In the genomic region with DNA sequence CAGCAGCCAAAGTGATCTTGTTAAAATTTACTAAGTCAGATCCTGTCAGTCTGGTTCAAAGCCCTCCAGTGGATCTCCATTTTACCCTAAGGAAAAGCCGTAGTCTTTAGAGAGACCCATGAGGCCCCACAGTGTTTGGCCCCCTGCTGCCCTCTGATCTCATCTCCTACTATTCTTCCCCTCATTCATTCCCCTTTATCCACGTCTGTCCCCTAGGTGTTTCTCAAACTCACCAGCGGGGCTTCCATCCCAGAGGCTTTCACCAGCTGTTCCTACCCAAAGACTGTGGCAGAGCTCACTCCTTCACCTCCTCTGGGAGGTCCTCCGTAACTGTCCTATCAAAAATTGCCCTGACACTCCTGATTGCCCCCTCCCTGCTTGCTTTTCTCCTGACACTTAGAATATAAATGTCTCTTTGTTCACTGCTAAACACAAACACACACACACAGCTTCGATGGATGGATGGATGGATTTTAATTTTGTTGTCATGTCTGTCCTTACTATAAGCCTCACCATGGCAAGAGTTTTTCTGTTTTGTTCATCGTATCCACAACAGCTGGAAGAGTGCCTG, we compare ENCODE assay signal across 22 cellular contexts. TPM values are rescaled to one million over a fixed set of nuclear protein-coding genes. Genes with fewer than 3 reads are reported as not detected.
A peak's percentile ranks its signal among the peaks of the same experiment; 100 is the strongest.
DNase-seq lines count a peak whose midpoint lies in the region; ATAC-seq and TF ChIP-seq lines count a peak whose summit lies in the region.
"Had no signal": no experiment of that assay in that cellular context is flagged by ENCODE, and none has a peak within 500 bp of the region (broad histone marks: within the 10 kb centered on the region; RNA-seq: fewer than 3 reads in every experiment).

No MANE protein-coding gene starts in this region.

- no peaks in the 10 kb centered on the region for H3K27me3 Mint-ChIP-seq in chondrocyte (ENCODE audit: low read depth)
- H3K27me3 Mint-ChIP-seq in activated T-helper 1 cell treated with anti-CD3 and anti-CD28 coated beads, Interleukin-12 subunit alpha, Interleukin-12 subunit beta, Interleukin-2, Interleukin-4 antibody, amounts not matched to agents 30 ng/mL and 10 ng/mL and 1 ng/mL, durations not matched to agents 14 hours and 24 hours and 36 hours (ENCODE audit: insufficient read depth): peaks cover 2% of the 10 kb centered on the region
- H3K27me3 Mint-ChIP-seq: activated CD4-positive, alpha-beta memory T cell treated with anti-CD3 and anti-CD28 coated beads, Interleukin-2, amount 10 ng/mL, durations not matched to agents 7 days and 5 days; activated T-cell treated with anti-CD3 and anti-CD28 coated beads, Interleukin-2, amount 50 U/mL, for 24 hours; CD8-positive, alpha-beta memory T cell; T-cell had no signal

- H3K4me1 ChIP-seq in gastrocnemius medialis: peaks cover 46 to 59% of the 10 kb centered on the region in 2 donors

- H3K4me1 Mint-ChIP-seq in chondrocyte (ENCODE audit: low read depth): peaks cover 62% of the 10 kb centered on the region
- peaks cover 8% of the 10 kb centered on the region for H3K4me1 Mint-ChIP-seq in activated T-helper 1 cell treated with anti-CD3 and anti-CD28 coated beads, Interleukin-12 subunit alpha, Interleukin-12 subunit beta, Interleukin-2, Interleukin-4 antibody, amounts not matched to agents 30 ng/mL and 10 ng/mL and 1 ng/mL, durations not matched to agents 14 hours and 24 hours and 36 hours (ENCODE audit: low read depth)

- in situ Hi-C loops in SK-MEL-5 (cut with HindIII; ENCODE audit: low pct_unique_long_range_greater_than_20kb, low sequenced_read_pairs) (no loop called here), gastrocnemius medialis (cut with MboI; ENCODE audit: low sequenced_read_pairs in 4 of 4) (no loop called here)

- DNase-seq in SK-MEL-5 (ENCODE audit: low read depth, low spot score): peak; percentile 52
- no peak for DNase-seq in chondrocyte (ENCODE audit: low spot score)
- DNase-seq in medulla oblongata (ENCODE audit: extremely low spot score): peak; percentile 57
- no peak for DNase-seq in gastrocnemius medialis
- no peak for DNase-seq in GM19240 (ENCODE audit: insufficient read length, low spot score)
- no peak for DNase-seq in activated T-helper 1 cell treated with anti-CD3 and anti-CD28 coated beads, Interleukin-12 subunit alpha, Interleukin-12 subunit beta, Interleukin-2, Interleukin-4 antibody, amounts not matched to agents 30 ng/mL and 10 ng/mL and 1 ng/mL, durations not matched to agents 14 hours and 24 hours and 36 hours (ENCODE audit: low spot score)
- DNase-seq: activated CD4-positive, alpha-beta memory T cell treated with anti-CD3 and anti-CD28 coated beads, Interleukin-2, amount 10 ng/mL, durations not matched to agents 7 days and 5 days; activated naive CD4-positive, alpha-beta T cell treated with anti-CD3 and anti-CD28 coated beads for 36 hours; activated T-cell treated with anti-CD3 and anti-CD28 coated beads, Interleukin-2, amount 50 U/mL, for 24 hours; CD8-positive, alpha-beta memory T cell; DND-41; foreskin fibroblast; left cardiac atrium; mucosa of descending colon; NCI-H1105 treated with DMSO at 0.1 percent for 48 hours; NCI-H2107; NCI-H510A; stimulated activated naive CD8-positive, alpha-beta T cell treated with anti-CD3 and anti-CD28 coated beads, Interleukin-15, Interleukin-2, amounts not matched to agents 100 U/mL and 50 U/mL, for 24 hours; T-cell had no signal

- TF ChIP-seq CTCF in chondrocyte (IDR thresholded peaks at IDR 0.05): no peak
- no peak for TF ChIP-seq CTCF in gastrocnemius medialis (IDR thresholded peaks at IDR 0.05 in 4 of 5, conservative IDR thresholded peaks at IDR 0.05 in 1 of 5)

- H3K36me3 ChIP-seq in gastrocnemius medialis: no peaks in the 10 kb centered on the region

- H3K27ac ChIP-seq in gastrocnemius medialis: peak overlapping the region; percentile 53 to 67 (median 60)
- H3K27ac ChIP-seq: coronary artery had no signal

- intact Hi-C loops in gastrocnemius medialis (cut with DNase I; ENCODE audit: low total_unique reads): no loop called here
- intact Hi-C loops in activated T-helper 1 cell treated with anti-CD3 and anti-CD28 coated beads, Interleukin-12 subunit alpha, Interleukin-12 subunit beta, Interleukin-2, Interleukin-4 antibody, amounts not matched to agents 30 ng/mL and 10 ng/mL and 1 ng/mL, durations not matched to agents 14 hours and 24 hours and 36 hours (cut with micrococcal nuclease): no loop called here

- H3K4me3 ChIP-seq in gastrocnemius medialis: no peak overlapping the region
- H3K4me3 ChIP-seq: coronary artery, mucosa of descending colon had no signal

- H3K27ac Mint-ChIP-seq in chondrocyte (ENCODE audit: unreplicated experiment): peak overlapping the region; percentile 49
- H3K27ac Mint-ChIP-seq in activated T-helper 1 cell treated with anti-CD3 and anti-CD28 coated beads, Interleukin-12 subunit alpha, Interleukin-12 subunit beta, Interleukin-2, Interleukin-4 antibody, amounts not matched to agents 30 ng/mL and 10 ng/mL and 1 ng/mL, durations not matched to agents 14 hours and 24 hours and 36 hours: no peak overlapping the region
- H3K27ac Mint-ChIP-seq: activated CD4-positive, alpha-beta memory T cell treated with anti-CD3 and anti-CD28 coated beads, Interleukin-2, amount 10 ng/mL, durations not matched to agents 7 days and 5 days; activated naive CD4-positive, alpha-beta T cell treated with anti-CD3 and anti-CD28 coated beads for 36 hours; activated T-cell treated with anti-CD3 and anti-CD28 coated beads, Interleukin-2, amount 50 U/mL, for 24 hours; T-cell had no signal

- H3K9me3 ChIP-seq in gastrocnemius medialis: no peaks in the 10 kb centered on the region
- H3K9me3 ChIP-seq: mucosa of descending colon had no signal

- H3K4me3 Mint-ChIP-seq in chondrocyte (ENCODE audit: unreplicated experiment): no peak overlapping the region
- no peak overlapping the region for H3K4me3 Mint-ChIP-seq in activated T-helper 1 cell treated with anti-CD3 and anti-CD28 coated beads, Interleukin-12 subunit alpha, Interleukin-12 subunit beta, Interleukin-2, Interleukin-4 antibody, amounts not matched to agents 30 ng/mL and 10 ng/mL and 1 ng/mL, durations not matched to agents 14 hours and 24 hours and 36 hours
- H3K4me3 Mint-ChIP-seq: activated CD4-positive, alpha-beta memory T cell treated with anti-CD3 and anti-CD28 coated beads, Interleukin-2, amount 10 ng/mL, durations not matched to agents 7 days and 5 days; activated naive CD4-positive, alpha-beta T cell treated with anti-CD3 and anti-CD28 coated beads for 36 hours; activated T-cell treated with anti-CD3 and anti-CD28 coated beads, Interleukin-2, amount 50 U/mL, for 24 hours; CD8-positive, alpha-beta memory T cell; T-cell had no signal

- H3K9me3 Mint-ChIP-seq in chondrocyte (ENCODE audit: low read depth): peaks cover 6% of the 10 kb centered on the region
- no peaks in the 10 kb centered on the region for H3K9me3 Mint-ChIP-seq in activated T-helper 1 cell treated with anti-CD3 and anti-CD28 coated beads, Interleukin-12 subunit alpha, Interleukin-12 subunit beta, Interleukin-2, Interleukin-4 antibody, amounts not matched to agents 30 ng/mL and 10 ng/mL and 1 ng/mL, durations not matched to agents 14 hours and 24 hours and 36 hours
- H3K9me3 Mint-ChIP-seq: activated CD4-positive, alpha-beta memory T cell treated with anti-CD3 and anti-CD28 coated beads, Interleukin-2, amount 10 ng/mL, durations not matched to agents 7 days and 5 days; activated naive CD4-positive, alpha-beta T cell treated with anti-CD3 and anti-CD28 coated beads for 36 hours; activated T-cell treated with anti-CD3 and anti-CD28 coated beads, Interleukin-2, amount 50 U/mL, for 24 hours; CD8-positive, alpha-beta memory T cell; T-cell had no signal

- H3K27me3 ChIP-seq in gastrocnemius medialis: no peaks in the 10 kb centered on the region

- ATAC-seq in gastrocnemius medialis (no peak), HG02852 (IDR thresholded peaks at IDR 0.05; ENCODE audit: unreplicated experiment) (no peak)
- ATAC-seq: mucosa of descending colon; sciatic nerve; stimulated activated naive CD8-positive, alpha-beta T cell treated with anti-CD3 and anti-CD28 coated beads, Interleukin-15, Interleukin-2, amounts not matched to agents 100 U/mL and 50 U/mL, for 24 hours; T-cell had no signal

- TF ChIP-seq POLR2A in gastrocnemius medialis (IDR thresholded peaks at IDR 0.05): no peak

- peaks cover 7% of the 10 kb centered on the region for H3K36me3 Mint-ChIP-seq in chondrocyte (ENCODE audit: low read depth)
- H3K36me3 Mint-ChIP-seq in activated T-helper 1 cell treated with anti-CD3 and anti-CD28 coated beads, Interleukin-12 subunit alpha, Interleukin-12 subunit beta, Interleukin-2, Interleukin-4 antibody, amounts not matched to agents 30 ng/mL and 10 ng/mL and 1 ng/mL, durations not matched to agents 14 hours and 24 hours and 36 hours (ENCODE audit: low read depth): no peaks in the 10 kb centered on the region
- H3K36me3 Mint-ChIP-seq: T-cell had no signal

RNA-seq across cellular contexts. Expression of gene LIMS1, which starts 26.1 kb away (rescaled TPM):
- total RNA-seq in SK-MEL-5 (2014; rRNA removed; shearing (Covaris generic)): 38.0 and 42.8 TPM in 2 replicates
- polyA plus RNA-seq in SK-MEL-5 (2015; cell fraction: cytosol; rRNA removed): 37.3 and 53.7 TPM in 2 replicates
- polyA plus RNA-seq in SK-MEL-5 (2015; cell fraction: nucleus; rRNA removed): 13.3 and 16.5 TPM in 2 replicates
- total RNA-seq in chondrocyte (101 to 148 TPM (median 145 TPM) in 3 replicates), gastrocnemius medialis (100 to 1,000 TPM; 147 to 308 (median 224) TPM)
- 69.6 and 70.0 TPM in 2 replicates for total RNA-seq in activated T-helper 1 cell treated with anti-CD3 and anti-CD28 coated beads, Interleukin-12 subunit alpha, Interleukin-12 subunit beta, Interleukin-2, Interleukin-4 antibody, amounts not matched to agents 30 ng/mL and 10 ng/mL and 1 ng/mL, durations not matched to agents 14 hours and 24 hours and 36 hours

Comparison
In these comparisons a context has a peak if more than half of its experiments do, and no peak if none do; other contexts are left out.
1. DNase-seq: peak in SK-MEL-5 (single experiment) and medulla oblongata (single experiment); none in chondrocyte (single experiment), gastrocnemius medialis (0 of 2), GM19240 (single experiment) and activated T-helper 1 cell treated with anti-CD3 and anti-CD28 coated beads, Interleukin-12 subunit alpha, Interleukin-12 subunit beta, Interleukin-2, Interleukin-4 antibody, amounts not matched to agents 30 ng/mL and 10 ng/mL and 1 ng/mL, durations not matched to agents 14 hours and 24 hours and 36 hours (single experiment).